In genomic region chr10:61765176-61766087, GRCh38 we compare ENCODE assay signal across 1 cellular context.
TF ChIP-seq lines count a peak whose summit lies in the region.

No MANE protein-coding gene starts in this region.

TF ChIP-seq in K562, 482 proteins besides CTCF, POLR2A, EP300 and RAD21 (continued from another document and continues in another):
- TF ChIP-seq PBX2 (CRISPR knock-in tag; IDR thresholded peaks at IDR 0.05; ENCODE audit: low read depth) = no peak
- TF ChIP-seq PBX2 (tag; conservative IDR thresholded peaks at IDR 0.05; ENCODE audit: low read depth) = peak; percentile 97
- peak; percentile 89 for TF ChIP-seq EP400 (IDR thresholded peaks at IDR 0.05)
- no peak for TF ChIP-seq ZNF165 (CRISPR knock-in tag; IDR thresholded peaks at IDR 0.05; ENCODE audit: borderline replicate concordance)
- peak; percentile 68; the same call in 1 of the 2 replicates for TF ChIP-seq CBX1 (IDR thresholded peaks at IDR 0.05; ENCODE audit: low read depth)
- peak; percentile 92; the same call in 1 of the 2 replicates for TF ChIP-seq ZNF24 (IDR thresholded peaks at IDR 0.05)
- TF ChIP-seq ZNF764 (CRISPR knock-in tag; IDR thresholded peaks at IDR 0.05; ENCODE audit: low read depth) = no peak
- TF ChIP-seq KLF13 (tag; IDR thresholded peaks at IDR 0.05; ENCODE audit: borderline replicate concordance, low read depth) = peak; percentile 81; the same call in 1 of the 2 replicates
- peak; percentile 100 for TF ChIP-seq SMARCC2 (IDR thresholded peaks at IDR 0.05; ENCODE audit: low read depth)
- TF ChIP-seq RERE (CRISPR knock-in tag; IDR thresholded peaks at IDR 0.05; ENCODE audit: borderline replicate concordance) = peak; percentile 94; the same call in 1 of the 2 replicates
- TF ChIP-seq DPF2 (IDR thresholded peaks at IDR 0.05) = peak; percentile 100
- TF ChIP-seq ZNF347 (CRISPR knock-in tag; IDR thresholded peaks at IDR 0.05; ENCODE audit: low read depth) = no peak
- no peak; the same call in 1 of the 2 replicates for TF ChIP-seq MIER1 (IDR thresholded peaks at IDR 0.05; ENCODE audit: low read depth)
- peak; percentile 83; the same call in 1 of the 2 replicates for TF ChIP-seq MAX (CRISPR knock-in tag; IDR thresholded peaks at IDR 0.05)
- TF ChIP-seq MYBL2 (IDR thresholded peaks at IDR 0.05; ENCODE audit: low read depth) = no peak; the same call in 1 of the 2 replicates
- no peak for TF ChIP-seq MYBL2 (CRISPR knock-in tag; IDR thresholded peaks at IDR 0.05; ENCODE audit: borderline replicate concordance)
- no peak for TF ChIP-seq HOXB6 (CRISPR knock-in tag; IDR thresholded peaks at IDR 0.05; ENCODE audit: borderline replicate concordance)
- TF ChIP-seq DEAF1 (CRISPR knock-in tag; IDR thresholded peaks at IDR 0.05) = peak; percentile 34
- no peak for TF ChIP-seq CAMTA2 (CRISPR knock-in tag; conservative IDR thresholded peaks at IDR 0.05)
- peak; percentile 89 for TF ChIP-seq NFRKB (IDR thresholded peaks at IDR 0.05; ENCODE audit: low read depth)
- TF ChIP-seq SAFB2 (IDR thresholded peaks at IDR 0.05; ENCODE audit: borderline replicate concordance, low read depth, low read length, severe bottlenecking) = no peak
- TF ChIP-seq CHAMP1 (IDR thresholded peaks at IDR 0.05) = peak; percentile 100
- TF ChIP-seq YBX1 (IDR thresholded peaks at IDR 0.05) = no peak
- TF ChIP-seq CBFB (CRISPR knock-in tag; IDR thresholded peaks at IDR 0.05) = peak; percentile 100
- TF ChIP-seq BRCA1 (IDR thresholded peaks at IDR 0.05) = no peak
- no peak for TF ChIP-seq BRCA1 (CRISPR knock-in tag; IDR thresholded peaks at IDR 0.05)
- TF ChIP-seq TAF9B (IDR thresholded peaks at IDR 0.05; ENCODE audit: partially characterized antibody) = peak; percentile 87
- TF ChIP-seq TCFL5 (CRISPR knock-in tag; conservative IDR thresholded peaks at IDR 0.05) = peak; percentile 82; the same call in 1 of the 2 replicates
- peak; percentile 65; the same call in 1 of the 2 replicates for TF ChIP-seq HMG20A (CRISPR knock-in tag; conservative IDR thresholded peaks at IDR 0.05)
- no peak for TF ChIP-seq SRSF1 (IDR thresholded peaks at IDR 0.05; ENCODE audit: low read depth, low read length)
- TF ChIP-seq DLX4 (CRISPR knock-in tag; IDR thresholded peaks at IDR 0.05) = no peak
- peak; percentile 100 for TF ChIP-seq PHB2 (IDR thresholded peaks at IDR 0.05; ENCODE audit: low read depth)
- peak; percentile 100 for TF ChIP-seq SMAD4 (CRISPR knock-in tag; conservative IDR thresholded peaks at IDR 0.05)
- TF ChIP-seq IFI16 (CRISPR knock-in tag; IDR thresholded peaks at IDR 0.05) = no peak
- TF ChIP-seq NUFIP1 (IDR thresholded peaks at IDR 0.05; ENCODE audit: partially characterized antibody) = peak; percentile 79
- TF ChIP-seq SIN3A (IDR thresholded peaks at IDR 0.05; ENCODE audit: borderline replicate concordance in 2 of 2, control insufficient read depth in 1 of 2, low read depth in 2 of 2, low read length in 2 of 2) = no peak
- TF ChIP-seq MTA2 (IDR thresholded peaks at IDR 0.05; ENCODE audit: low read depth) = peak; percentile 100
- peak; percentile 96 for TF ChIP-seq BHLHE40 (IDR thresholded peaks at IDR 0.05; ENCODE audit: low read length)
- TF ChIP-seq ELF4 (CRISPR knock-in tag; IDR thresholded peaks at IDR 0.05) = peak; percentile 100
- TF ChIP-seq TRIM25 (IDR thresholded peaks at IDR 0.05; ENCODE audit: borderline replicate concordance) = no peak; the same call in 1 of the 2 replicates
- no peak for TF ChIP-seq HNRNPK (IDR thresholded peaks at IDR 0.05; ENCODE audit: low read depth, low read length, poor library complexity, severe bottlenecking)
- peak; percentile 97; the same call in 1 of the 2 replicates for TF ChIP-seq ZNF76 (CRISPR knock-in tag; IDR thresholded peaks at IDR 0.05; ENCODE audit: borderline replicate concordance)
- TF ChIP-seq MECOM (CRISPR knock-in tag; IDR thresholded peaks at IDR 0.05) = peak; percentile 90
- no peak for TF ChIP-seq LARP7 (IDR thresholded peaks at IDR 0.05)
- peak; percentile 94 for TF ChIP-seq BACH1 (tag; IDR thresholded peaks at IDR 0.05)
- peak; percentile 63; the same call in 1 of the 2 replicates for TF ChIP-seq RB1 (IDR thresholded peaks at IDR 0.05; ENCODE audit: low read depth)
- no peak; the same call in 1 of the 2 replicates for TF ChIP-seq ETS1 (conservative IDR thresholded peaks at IDR 0.05; ENCODE audit: control insufficient read depth, low read depth, low read length)
- TF ChIP-seq KLF10 (CRISPR knock-in tag; IDR thresholded peaks at IDR 0.05) = no peak
- TF ChIP-seq THAP7 (CRISPR knock-in tag; IDR thresholded peaks at IDR 0.05) = no peak
- TF ChIP-seq ZNF134 (CRISPR knock-in tag; conservative IDR thresholded peaks at IDR 0.05) = peak; percentile 78
- no peak for TF ChIP-seq ZNF655 (CRISPR knock-in tag; IDR thresholded peaks at IDR 0.05)
